Comparison of ENCODE assay signal across 1 cellular context in genomic region chr20:10806539-10806938, GRCh38.
TF ChIP-seq lines count a peak whose summit lies in the region.

No MANE protein-coding gene starts in this region.

TF ChIP-seq in WTC11, 78 proteins besides CTCF, POLR2A, EP300 and RAD21 (continued from another document):
- TF ChIP-seq ZNF532 (CRISPR knock-in tag; IDR thresholded peaks at IDR 0.05; ENCODE audit: borderline replicate concordance) (no peak), IRF2 (CRISPR knock-in tag; IDR thresholded peaks at IDR 0.05; ENCODE audit: borderline replicate concordance, low read depth) (no peak), RELA (CRISPR knock-in tag; IDR thresholded peaks at IDR 0.05; ENCODE audit: borderline replicate concordance) (no peak), MXD4 (CRISPR knock-in tag; IDR thresholded peaks at IDR 0.05; ENCODE audit: borderline replicate concordance) (no peak), NR2C2 (CRISPR knock-in tag; IDR thresholded peaks at IDR 0.05) (no peak)
